8 cellular contexts compared by ENCODE assay signal in genomic region chr9:128881884-128882676, GRCh38. TPM values are rescaled to one million over a fixed set of nuclear protein-coding genes. Genes with fewer than 3 reads are reported as not detected.
DNase-seq lines count a peak whose midpoint lies in the region; ATAC-seq and TF ChIP-seq lines count a peak whose summit lies in the region.

TSS of gene KYAT1 (minus strand) at chr9:128881950. CDS start at chr9:128845405, 36,545 bp downstream.
TSS of gene LRRC8A (plus strand) at chr9:128882133. CDS start at chr9:128907165, 25,032 bp downstream.

- H3K9ac ChIP-seq in rectal smooth muscle tissue (ENCODE audit: low read length) = peak within 1 kb of the TSS; percentile 89

- H3K4me1 ChIP-seq in rectal smooth muscle tissue (ENCODE audit: control insufficient read depth, insufficient read depth, low read length) (peaks cover 19% of the 10 kb centered on the region), aorta (ENCODE audit: control insufficient read depth in 1 of 2, insufficient read depth in 2 of 2, low read length in 2 of 2) (no peaks in the 10 kb centered on the region)

- TF ChIP-seq CTCF in astrocyte of the cerebellum (IDR thresholded peaks at IDR 0.05; ENCODE audit: low read depth, low read length, missing control alignments) = no peak

- peak within 1 kb of the TSS; percentile 96 for H3K27ac ChIP-seq in rectal smooth muscle tissue (ENCODE audit: low read depth, low read length)
- H3K27ac ChIP-seq in aorta (ENCODE audit: low read depth in 1 of 2, low read length in 2 of 2) = peak within 1 kb of the TSS; percentile 80 to 86

- WGBS in aorta, 2 donors = 0 to 1% methylated on average over 43 to 70 of the region's 70 CpGs

- peaks cover 7% of the 10 kb centered on the region for H3K36me3 ChIP-seq in rectal smooth muscle tissue (ENCODE audit: control insufficient read depth, insufficient read depth, low read length)
- H3K36me3 ChIP-seq in aorta (ENCODE audit: control insufficient read depth in 1 of 2, insufficient read depth in 2 of 2, low read length in 1 of 2) = no peaks in the 10 kb centered on the region

- ATAC-seq in GM18517 (IDR thresholded peaks at IDR 0.05; ENCODE audit: unreplicated experiment) (peak; percentile 90), HG03039 (IDR thresholded peaks at IDR 0.05; ENCODE audit: unreplicated experiment) (peak; percentile 69), aorta (ENCODE audit: low FRiP score) (peak; percentile 93)

- DNase-seq in NCI-H2081 (lab: John Stamatoyannopoulos, UW) = peak; percentile 96 to 98
- peak; percentile 98 for DNase-seq in T-helper 9 cell
- peak; percentile 87 for DNase-seq in astrocyte of the cerebellum (ENCODE audit: low read depth)
- peak; percentile 97 for DNase-seq in hepatic stellate cell (ENCODE audit: low spot score)
- DNase-seq in aorta = peak; percentile 98 to 99

- in situ Hi-C loops in astrocyte of the cerebellum (cut with HindIII; ENCODE audit: low sequenced_read_pairs) = no loop called here

- intact Hi-C loops in aorta (cut with DNase I) = loop anchor here (2.0 to 5.0 kb wide), 2 partner anchors 35 to 40 kb away; partner anchors contain the start of gene PHYHD1 (in 1 of the 2)

- H3K4me3 ChIP-seq in astrocyte of the cerebellum (ENCODE audit: low read depth, low read length) = peak within 1 kb of the TSS; percentile 87
- peak within 1 kb of the TSS; percentile 98 for H3K4me3 ChIP-seq in rectal smooth muscle tissue (ENCODE audit: low read length)
- H3K4me3 ChIP-seq in aorta (ENCODE audit: low read length in 2 of 2) = peak within 1 kb of the TSS; percentile 84 to 96

- no peaks in the 10 kb centered on the region for H3K9me3 ChIP-seq in aorta (ENCODE audit: control insufficient read depth, low read length)

- H3K27me3 ChIP-seq in rectal smooth muscle tissue (ENCODE audit: control insufficient read depth, insufficient read depth, low read length) (no peaks in the 10 kb centered on the region), aorta (ENCODE audit: control insufficient read depth in 1 of 2, insufficient read depth in 2 of 2, low read length in 1 of 2) (no peaks in the 10 kb centered on the region)

RNA-seq across cellular contexts. Expression of gene KYAT1, which starts in this region (rescaled TPM):
- total RNA-seq in aorta = 1 to 10 TPM; 7.5 to 9.5 TPM
- polyA plus RNA-seq in aorta = 10 to 100 TPM in 1 of 2 donors, 1 to 10 TPM in 1; 4.5 to 11.4 TPM

RNA-seq across cellular contexts. Expression of gene LRRC8A, which starts in this region (rescaled TPM):
- 100 to 1,000 TPM in 1 of 2 donors, 10 to 100 TPM in 1; 63.8 to 100 TPM for total RNA-seq in aorta
- polyA plus RNA-seq in aorta = 10 to 100 TPM; 14.3 to 41.3 TPM

Comparison
In these comparisons a context has a peak if more than half of its experiments do, and no peak if none do; other contexts are left out.
1. Peak in every context shown above with its lines: DNase-seq, ATAC-seq, H3K4me3 ChIP-seq and H3K27ac ChIP-seq.